In the genomic region with DNA sequence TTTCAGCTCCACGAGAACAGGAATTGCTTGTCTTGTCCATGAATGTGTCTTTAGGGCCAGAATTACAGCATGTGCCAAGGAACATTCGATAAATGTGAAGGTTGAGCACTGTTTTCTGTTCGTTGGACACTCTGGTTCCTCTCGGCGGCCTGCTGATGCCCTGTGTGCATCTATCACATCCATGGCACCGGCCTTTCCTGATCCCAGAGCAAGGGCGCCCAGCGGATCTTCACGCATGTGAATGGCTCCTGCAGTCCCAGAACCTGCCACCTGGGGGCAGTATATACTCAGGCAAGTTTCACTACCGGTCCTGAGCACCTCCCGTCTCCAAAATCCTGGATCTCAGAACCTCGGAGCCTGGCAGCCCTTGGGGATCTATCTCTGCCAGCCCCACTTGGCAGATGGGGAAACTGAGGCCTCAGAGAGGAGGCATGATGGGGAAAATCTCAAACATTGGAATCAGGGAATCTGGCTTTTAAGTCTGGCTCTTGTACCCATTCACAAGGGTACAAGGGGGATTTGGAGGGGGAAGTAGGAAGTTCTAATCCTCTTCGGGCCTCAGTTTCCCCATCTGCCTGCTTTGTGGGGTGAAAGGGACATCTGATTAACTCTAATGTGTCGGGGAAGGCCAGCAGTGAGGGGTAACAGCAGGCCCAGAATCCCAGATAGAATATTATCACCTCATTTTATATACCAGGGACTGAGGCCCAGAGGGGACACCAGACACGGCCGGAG, we compare ENCODE assay signal across 1 cellular context.
TF ChIP-seq lines count a peak whose summit lies in the region.

No MANE protein-coding gene starts in this region.

TF ChIP-seq in HepG2, 621 proteins besides CTCF, POLR2A, EP300 and RAD21 (continued from another document):
- TF ChIP-seq, protein P1, sequence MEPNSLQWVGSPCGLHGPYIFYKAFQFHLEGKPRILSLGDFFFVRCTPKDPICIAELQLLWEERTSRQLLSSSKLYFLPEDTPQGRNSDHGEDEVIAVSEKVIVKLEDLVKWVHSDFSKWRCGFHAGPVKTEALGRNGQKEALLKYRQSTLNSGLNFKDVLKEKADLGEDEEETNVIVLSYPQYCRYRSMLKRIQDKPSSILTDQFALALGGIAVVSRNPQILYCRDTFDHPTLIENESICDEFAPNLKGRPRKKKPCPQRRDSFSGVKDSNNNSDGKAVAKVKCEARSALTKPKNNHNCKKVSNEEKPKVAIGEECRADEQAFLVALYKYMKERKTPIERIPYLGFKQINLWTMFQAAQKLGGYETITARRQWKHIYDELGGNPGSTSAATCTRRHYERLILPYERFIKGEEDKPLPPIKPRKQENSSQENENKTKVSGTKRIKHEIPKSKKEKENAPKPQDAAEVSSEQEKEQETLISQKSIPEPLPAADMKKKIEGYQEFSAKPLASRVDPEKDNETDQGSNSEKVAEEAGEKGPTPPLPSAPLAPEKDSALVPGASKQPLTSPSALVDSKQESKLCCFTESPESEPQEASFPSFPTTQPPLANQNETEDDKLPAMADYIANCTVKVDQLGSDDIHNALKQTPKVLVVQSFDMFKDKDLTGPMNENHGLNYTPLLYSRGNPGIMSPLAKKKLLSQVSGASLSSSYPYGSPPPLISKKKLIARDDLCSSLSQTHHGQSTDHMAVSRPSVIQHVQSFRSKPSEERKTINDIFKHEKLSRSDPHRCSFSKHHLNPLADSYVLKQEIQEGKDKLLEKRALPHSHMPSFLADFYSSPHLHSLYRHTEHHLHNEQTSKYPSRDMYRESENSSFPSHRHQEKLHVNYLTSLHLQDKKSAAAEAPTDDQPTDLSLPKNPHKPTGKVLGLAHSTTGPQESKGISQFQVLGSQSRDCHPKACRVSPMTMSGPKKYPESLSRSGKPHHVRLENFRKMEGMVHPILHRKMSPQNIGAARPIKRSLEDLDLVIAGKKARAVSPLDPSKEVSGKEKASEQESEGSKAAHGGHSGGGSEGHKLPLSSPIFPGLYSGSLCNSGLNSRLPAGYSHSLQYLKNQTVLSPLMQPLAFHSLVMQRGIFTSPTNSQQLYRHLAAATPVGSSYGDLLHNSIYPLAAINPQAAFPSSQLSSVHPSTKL (CRISPR knock-in tag; IDR thresholded peaks at IDR 0.05), result peak; percentile 47
- no peak for TF ChIP-seq EEA1 (CRISPR knock-in tag; IDR thresholded peaks at IDR 0.05; ENCODE audit: borderline replicate concordance)
- TF ChIP-seq, protein P2, sequence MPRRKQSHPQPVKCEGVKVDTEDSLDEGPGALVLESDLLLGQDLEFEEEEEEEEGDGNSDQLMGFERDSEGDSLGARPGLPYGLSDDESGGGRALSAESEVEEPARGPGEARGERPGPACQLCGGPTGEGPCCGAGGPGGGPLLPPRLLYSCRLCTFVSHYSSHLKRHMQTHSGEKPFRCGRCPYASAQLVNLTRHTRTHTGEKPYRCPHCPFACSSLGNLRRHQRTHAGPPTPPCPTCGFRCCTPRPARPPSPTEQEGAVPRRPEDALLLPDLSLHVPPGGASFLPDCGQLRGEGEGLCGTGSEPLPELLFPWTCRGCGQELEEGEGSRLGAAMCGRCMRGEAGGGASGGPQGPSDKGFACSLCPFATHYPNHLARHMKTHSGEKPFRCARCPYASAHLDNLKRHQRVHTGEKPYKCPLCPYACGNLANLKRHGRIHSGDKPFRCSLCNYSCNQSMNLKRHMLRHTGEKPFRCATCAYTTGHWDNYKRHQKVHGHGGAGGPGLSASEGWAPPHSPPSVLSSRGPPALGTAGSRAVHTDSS (CRISPR knock-in tag; conservative IDR thresholded peaks at IDR 0.05), result 0 out of 2 replicates have a peak, but pooled peaks have one; percentile 74
- TF ChIP-seq ZNF3 (CRISPR knock-in tag; IDR thresholded peaks at IDR 0.05), result peak; percentile 50
- TF ChIP-seq STAG1 (CRISPR knock-in tag; IDR thresholded peaks at IDR 0.05), result peak; percentile 100
- peak; percentile 64 for TF ChIP-seq HDAC1 (CRISPR knock-in tag; IDR thresholded peaks at IDR 0.05)
- TF ChIP-seq RFXANK (CRISPR knock-in tag; IDR thresholded peaks at IDR 0.05), result 0 out of 2 replicates have a peak, but pooled peaks have one; percentile 76
- TF ChIP-seq ZFP41 (CRISPR knock-in tag; IDR thresholded peaks at IDR 0.05; ENCODE audit: borderline replicate concordance), result peak; percentile 52; the same call in 1 of the 2 replicates
- TF ChIP-seq, protein P3, sequence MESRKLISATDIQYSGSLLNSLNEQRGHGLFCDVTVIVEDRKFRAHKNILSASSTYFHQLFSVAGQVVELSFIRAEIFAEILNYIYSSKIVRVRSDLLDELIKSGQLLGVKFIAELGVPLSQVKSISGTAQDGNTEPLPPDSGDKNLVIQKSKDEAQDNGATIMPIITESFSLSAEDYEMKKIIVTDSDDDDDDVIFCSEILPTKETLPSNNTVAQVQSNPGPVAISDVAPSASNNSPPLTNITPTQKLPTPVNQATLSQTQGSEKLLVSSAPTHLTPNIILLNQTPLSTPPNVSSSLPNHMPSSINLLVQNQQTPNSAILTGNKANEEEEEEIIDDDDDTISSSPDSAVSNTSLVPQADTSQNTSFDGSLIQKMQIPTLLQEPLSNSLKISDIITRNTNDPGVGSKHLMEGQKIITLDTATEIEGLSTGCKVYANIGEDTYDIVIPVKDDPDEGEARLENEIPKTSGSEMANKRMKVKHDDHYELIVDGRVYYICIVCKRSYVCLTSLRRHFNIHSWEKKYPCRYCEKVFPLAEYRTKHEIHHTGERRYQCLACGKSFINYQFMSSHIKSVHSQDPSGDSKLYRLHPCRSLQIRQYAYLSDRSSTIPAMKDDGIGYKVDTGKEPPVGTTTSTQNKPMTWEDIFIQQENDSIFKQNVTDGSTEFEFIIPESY (CRISPR knock-in tag; IDR thresholded peaks at IDR 0.05), result peak; percentile 77
- TF ChIP-seq CAMTA2 (CRISPR knock-in tag; IDR thresholded peaks at IDR 0.05; ENCODE audit: borderline replicate concordance), result 0 out of 2 replicates have a peak, but pooled peaks have one; percentile 17
